ENCODE assay signal across 27 cellular contexts in the genomic region with DNA sequence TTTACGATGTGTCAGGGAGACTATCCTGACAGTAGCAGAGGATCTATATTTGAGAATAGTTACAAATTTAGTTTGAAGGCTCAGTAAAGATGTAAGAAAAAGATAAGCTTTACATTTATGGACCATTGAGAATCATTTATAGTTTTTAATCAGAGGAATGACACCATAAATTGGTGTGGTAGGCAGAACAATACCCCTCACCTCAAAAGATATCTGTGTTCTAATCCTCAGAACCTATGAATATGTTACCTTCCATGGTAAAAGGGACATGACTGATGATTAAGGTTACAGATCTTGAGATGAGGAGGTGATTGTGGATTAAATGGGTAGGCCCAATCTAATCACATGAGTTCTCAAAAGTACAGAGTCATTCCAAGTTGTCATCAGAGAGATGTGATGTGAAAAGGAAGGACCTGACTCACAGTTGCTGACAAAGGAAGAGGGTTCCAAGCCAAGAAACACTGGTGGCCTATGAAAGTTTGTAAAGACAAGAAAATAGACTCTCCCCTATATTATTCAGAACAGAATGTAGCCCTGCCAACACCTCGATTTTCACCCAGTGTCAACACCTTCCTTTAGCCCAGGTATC. TPM values are rescaled to one million over a fixed set of nuclear protein-coding genes. Genes with fewer than 3 reads are reported as not detected.
"Had no signal": no experiment of that assay in that cellular context is flagged by ENCODE, and none has a peak within 500 bp of the region (broad histone marks: within the 10 kb centered on the region; RNA-seq: fewer than 3 reads in every experiment).

No MANE protein-coding gene starts in this region.

- H3K9me3 ChIP-seq: ascending aorta, left lung, tibial nerve had no signal

- H3K36me3 Mint-ChIP-seq: activated naive CD4-positive, alpha-beta T cell treated with anti-CD3 and anti-CD28 coated beads, Interleukin-2, amount 50 U/mL, for 24 hours had no signal

- H3K4me1 Mint-ChIP-seq: activated naive CD4-positive, alpha-beta T cell treated with anti-CD3 and anti-CD28 coated beads, Interleukin-2, amount 50 U/mL, for 24 hours; nephron progenitor cell had no signal

- H3K27ac ChIP-seq: ascending aorta, left lung, tibial nerve, WERI-Rb-1 had no signal

- H3K9me3 Mint-ChIP-seq: activated naive CD4-positive, alpha-beta T cell treated with anti-CD3 and anti-CD28 coated beads, Interleukin-2, amount 50 U/mL, for 24 hours; dendritic cell treated with granulocyte-macrophage colony-stimulating factor and Interleukin-4, amounts not matched to agents 40 ng/mL and 50 ng/mL, for 4 days; nephron progenitor cell had no signal

- H3K36me3 ChIP-seq: ascending aorta, left lung, tibial nerve, WERI-Rb-1 had no signal

- DNase-seq: activated CD4-positive, alpha-beta T cell treated with anti-CD3 and anti-CD28 coated beads for 1 hour; activated CD4-positive, alpha-beta T cell treated with anti-CD3 and anti-CD28 coated beads, Interleukin-2, amount 50 U/mL, for 4 hours; activated gamma-delta T cell; effector memory CD4-positive, alpha-beta T cell; head of caudate nucleus; kidney; left lung; nephron progenitor cell; nucleus accumbens; posterior cingulate gyrus; retina; stimulated activated CD4-positive, alpha-beta T cell treated with anti-CD3 and anti-CD28 coated beads, Interleukin-12 subunit alpha, Interleukin-12 subunit beta, amount 100 ng/mL, for 4 hours; stimulated activated CD4-positive, alpha-beta T cell treated with anti-CD3 and anti-CD28 coated beads, Interleukin-1b, Interleukin-23, amount 100 ng/mL, for 48 hours; stimulated activated CD8-positive, alpha-beta memory T cell treated with anti-CD3 and anti-CD28 coated beads, Interleukin-4, amount 100 ng/mL, for 48 hours; stimulated activated naive CD4-positive, alpha-beta T cell treated with Interleukin-2 at 50 U/mL for 16 hours; T1000; WERI-Rb-1 had no signal

- H3K27me3 ChIP-seq: ascending aorta, left lung, tibial nerve had no signal

- H3K4me1 ChIP-seq: ascending aorta, left lung, tibial nerve had no signal

- H3K27ac Mint-ChIP-seq: activated naive CD4-positive, alpha-beta T cell treated with anti-CD3 and anti-CD28 coated beads, Interleukin-2, amount 50 U/mL, for 24 hours; dendritic cell treated with granulocyte-macrophage colony-stimulating factor and Interleukin-4, amounts not matched to agents 40 ng/mL and 50 ng/mL, for 4 days; nephron progenitor cell had no signal

- H3K27me3 Mint-ChIP-seq: dendritic cell treated with granulocyte-macrophage colony-stimulating factor and Interleukin-4, amounts not matched to agents 40 ng/mL and 50 ng/mL, for 4 days had no signal

- ATAC-seq: left lung had no signal

- FAIRE-seq: frontal cortex, kidney, urothelium cell line had no signal

- H3K4me3 ChIP-seq: ascending aorta, left lung, tibial nerve had no signal

- H3K4me3 Mint-ChIP-seq: activated naive CD4-positive, alpha-beta T cell treated with anti-CD3 and anti-CD28 coated beads, Interleukin-2, amount 50 U/mL, for 24 hours; dendritic cell treated with granulocyte-macrophage colony-stimulating factor and Interleukin-4, amounts not matched to agents 40 ng/mL and 50 ng/mL, for 4 days; nephron progenitor cell had no signal

RNA-seq across cellular contexts. Expression of a gene that starts 27.0 kb away (rescaled TPM):
- total RNA-seq: activated CD8-positive, alpha-beta memory T cell treated with anti-CD3 and anti-CD28 coated beads for 36 hours; ascending aorta; chondrocyte; frontal cortex; myocyte; T-helper 1 cell treated with Interleukin-12 subunit alpha and Interleukin-12 subunit beta and Interleukin-4 antibody, amounts not matched to agents 30 ng/mL and 1 ng/mL, for 36 hours had no signal

RNA-seq across cellular contexts. Expression of a gene that starts 53.0 kb away (rescaled TPM):
- total RNA-seq: chondrocyte, frontal cortex, myocyte had no signal
